ENCODE assay signal across 28 cellular contexts in the genomic region with DNA sequence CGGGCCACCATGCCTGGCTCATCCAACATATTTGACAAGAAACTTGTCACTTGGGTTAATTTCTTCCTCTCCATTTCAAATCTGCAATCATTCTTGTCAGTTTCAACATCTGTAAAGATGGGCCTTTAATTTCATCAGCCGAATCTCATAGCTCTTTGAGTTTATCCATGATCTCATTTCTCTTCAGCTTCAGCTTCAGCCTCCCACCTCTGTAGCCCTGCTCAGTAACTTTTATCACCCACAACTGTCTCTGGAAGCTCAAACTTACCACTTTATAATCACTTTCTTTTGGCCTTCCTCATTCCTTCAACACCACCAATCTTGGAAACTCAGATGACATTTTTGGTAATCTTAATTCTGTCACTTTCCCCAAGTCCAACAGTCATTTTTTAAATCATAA.
"Had no signal": no experiment of that assay in that cellular context is flagged by ENCODE, and none has a peak within 500 bp of the region (broad histone marks: within the 10 kb centered on the region; RNA-seq: fewer than 3 reads in every experiment).

No MANE protein-coding gene starts in this region.

- H3K4me1 Mint-ChIP-seq: activated B cell treated with CpG ODN at 0.5 μM for 24 hours, T-cell had no signal

- H3K27me3 Mint-ChIP-seq: activated B cell treated with CpG ODN at 0.5 μM for 24 hours had no signal

- DNase-seq: activated B cell treated with CpG ODN at 0.5 μM for 24 hours; activated CD4-positive, alpha-beta T cell treated with anti-CD3 and anti-CD28 coated beads for 48 hours; activated CD4-positive, alpha-beta T cell treated with anti-CD3 and anti-CD28 coated beads, Interleukin-2, amount 50 U/mL, for 1 hour; activated CD4-positive, alpha-beta T cell treated with anti-CD3 and anti-CD28 coated beads, Interleukin-2, amount 50 U/mL, for 48 hours; activated CD8-positive, alpha-beta memory T cell treated with anti-CD3 and anti-CD28 coated beads for 24 hours; activated CD8-positive, alpha-beta T cell treated with anti-CD3 and anti-CD28 coated beads for 36 hours; activated gamma-delta T cell; activated naive CD4-positive, alpha-beta T cell treated with anti-CD3 and anti-CD28 coated beads, Interleukin-2, amount 50 U/mL, for 16 hours; activated naive CD4-positive, alpha-beta T cell treated with Interleukin-2 at 50 U/mL for 16 hours; activated T-cell treated with anti-CD3 and anti-CD28 coated beads, Interleukin-2, amount 50 U/mL, for 4 hours; amniotic stem cell; anterior cingulate cortex; body of pancreas; caudate nucleus; effector CD8-positive, alpha-beta T cell; foreskin fibroblast; glutamatergic neuron; heart left ventricle; SW 1271; T-cell; T1000; WERI-Rb-1 had no signal

- H3K4me1 ChIP-seq: body of pancreas had no signal

- H3K9me3 Mint-ChIP-seq: activated B cell treated with CpG ODN at 0.5 μM for 24 hours; activated CD8-positive, alpha-beta T cell treated with anti-CD3 and anti-CD28 coated beads for 36 hours; activated T-cell treated with anti-CD3 and anti-CD28 coated beads, Interleukin-2, amount 50 U/mL, for 4 hours; activated T-helper 2 cell treated with anti-CD3 and anti-CD28 coated beads, Interferon-gamma antibody, Interleukin-2, Interleukin-4, amounts not matched to agents 10 μg/mL and 5 μg/mL and 100 μg/mL, durations not matched to agents 14 hours and 24 hours and 36 hours; T-cell; T-helper 1 cell treated with Interleukin-12 subunit alpha and Interleukin-12 subunit beta and Interleukin-4 antibody, amounts not matched to agents 30 μg/mL and 1 μg/mL, for 36 hours; T-helper 2 cell treated with Interferon-gamma antibody and Interleukin-4, amounts not matched to agents 5 μg/mL and 100 μg/mL, for 36 hours had no signal

- H3K27ac ChIP-seq: body of pancreas, WERI-Rb-1 had no signal

- H3K36me3 ChIP-seq: WERI-Rb-1 had no signal

- ATAC-seq: activated CD4-positive, CD25-positive, alpha-beta regulatory T cell treated with anti-CD3 and anti-CD28 coated beads, Interleukin-2, amount 50 U/mL, for 24 hours; activated CD8-positive, alpha-beta T cell treated with anti-CD3 and anti-CD28 coated beads for 36 hours; activated T-cell treated with anti-CD3 and anti-CD28 coated beads, Interleukin-2, amount 50 U/mL, for 4 hours; body of pancreas; esophagus mucosa; heart left ventricle; T-cell had no signal

- H3K36me3 Mint-ChIP-seq: activated naive CD8-positive, alpha-beta T cell; T-cell had no signal

- H3K27me3 ChIP-seq: body of pancreas, heart left ventricle had no signal

- H3K27ac Mint-ChIP-seq: activated B cell treated with CpG ODN at 0.5 μM for 24 hours; activated CD8-positive, alpha-beta T cell treated with anti-CD3 and anti-CD28 coated beads for 36 hours; activated naive CD8-positive, alpha-beta T cell; activated T-helper 2 cell treated with anti-CD3 and anti-CD28 coated beads, Interferon-gamma antibody, Interleukin-2, Interleukin-4, amounts not matched to agents 10 μg/mL and 5 μg/mL and 100 μg/mL, durations not matched to agents 14 hours and 24 hours and 36 hours; T-cell; T-helper 1 cell treated with Interleukin-12 subunit alpha and Interleukin-12 subunit beta and Interleukin-4 antibody, amounts not matched to agents 30 μg/mL and 1 μg/mL, for 36 hours; T-helper 2 cell treated with Interferon-gamma antibody and Interleukin-4, amounts not matched to agents 5 μg/mL and 100 μg/mL, for 36 hours had no signal

- H3K4me3 Mint-ChIP-seq: activated B cell treated with CpG ODN at 0.5 μM for 24 hours; activated CD8-positive, alpha-beta T cell treated with anti-CD3 and anti-CD28 coated beads for 36 hours; activated naive CD8-positive, alpha-beta T cell; activated T-cell treated with anti-CD3 and anti-CD28 coated beads, Interleukin-2, amount 50 U/mL, for 4 hours; T-cell; T-helper 1 cell treated with Interleukin-12 subunit alpha and Interleukin-12 subunit beta and Interleukin-4 antibody, amounts not matched to agents 30 μg/mL and 1 μg/mL, for 36 hours; T-helper 2 cell treated with Interferon-gamma antibody and Interleukin-4, amounts not matched to agents 5 μg/mL and 100 μg/mL, for 36 hours had no signal

- H3K9me3 ChIP-seq: body of pancreas, heart left ventricle had no signal

- H3K4me3 ChIP-seq: body of pancreas, heart left ventricle had no signal
